Comparison of ENCODE assay signal across 25 cellular contexts in genomic region chr2:67625178-67625577, GRCh38.
DNase-seq lines count a peak whose midpoint lies in the region; ATAC-seq and TF ChIP-seq lines count a peak whose summit lies in the region.
"Had no signal": no experiment of that assay in that cellular context is flagged by ENCODE, and none has a peak within 500 bp of the region (broad histone marks: within the 10 kb centered on the region; RNA-seq: fewer than 3 reads in every experiment).

No MANE protein-coding gene starts in this region.

- ATAC-seq in left ventricle myocardium superior = peak; percentile 38
- no peak for ATAC-seq in heart left ventricle
- ATAC-seq: natural killer cell treated with Interleukin-12 subunit alpha and Interleukin-12 subunit beta and Interleukin-15 and Interleukin-18, amount 100 ng/mL, for 72 hours; Panc1; T-helper 17 cell had no signal

- no peak for DNase-seq in left ventricle myocardium superior
- DNase-seq in heart left ventricle = no peak
- DNase-seq in endodermal cell = no peak
- peak; percentile 58 for DNase-seq in iris pigment epithelial cell (ENCODE audit: low read depth)
- no peak for DNase-seq in uterus
- DNase-seq in UCSD-AML1 (lab: John Stamatoyannopoulos, UW; ENCODE audit: unreplicated experiment) = no peak
- DNase-seq in smooth muscle cell (lab: John Stamatoyannopoulos, UW; ENCODE audit: unreplicated experiment) = no peak
- no peak for DNase-seq in activated CD4-positive, CD25-positive, alpha-beta regulatory T cell treated with anti-CD3 and anti-CD28 coated beads, Interleukin-2, amount 50 U/mL, for 72 hours
- DNase-seq: activated CD4-positive, alpha-beta T cell treated with anti-CD3 and anti-CD28 coated beads for 48 hours; activated naive CD4-positive, alpha-beta T cell; activated T-cell treated with anti-CD3 and anti-CD28 coated beads, Interleukin-2, amount 50 U/mL, for 24 hours; CD8-positive, alpha-beta memory T cell; DMS153; gastrocnemius medialis; NCI-H1092 treated with DMSO at 0.1 percent for 48 hours; NCI-H187 treated with DMSO at 0.1 percent for 48 hours; NCI-H526; stimulated activated CD4-positive, alpha-beta T cell treated with anti-CD3 and anti-CD28 coated beads, Interleukin-2, amount 100 ng/mL, for 48 hours; T-helper 17 cell had no signal

- H4K20me1 ChIP-seq in smooth muscle cell (ENCODE audit: low read depth) = no peaks in the 10 kb centered on the region

- H3K4me3 Mint-ChIP-seq in endodermal cell = no peak overlapping the region
- H3K4me3 Mint-ChIP-seq: activated T-cell treated with anti-CD3 and anti-CD28 coated beads, Interleukin-2, amount 50 U/mL, for 24 hours; B cell; brain; natural killer cell treated with Interleukin-12 subunit alpha and Interleukin-12 subunit beta and Interleukin-15 and Interleukin-18, amount 100 ng/mL, for 72 hours; T-helper 17 cell; type B pancreatic cell had no signal

- peaks cover 4% of the 10 kb centered on the region for H3K27me3 Mint-ChIP-seq in endodermal cell (ENCODE audit: insufficient read depth)
- H3K27me3 Mint-ChIP-seq: activated T-cell treated with anti-CD3 and anti-CD28 coated beads, Interleukin-2, amount 50 U/mL, for 24 hours; B cell; T-helper 17 cell had no signal

- H3K4me1 ChIP-seq in heart left ventricle (no peaks in the 10 kb centered on the region), endodermal cell (ENCODE audit: control insufficient read depth, insufficient read depth, low read length) (no peaks in the 10 kb centered on the region), uterus (peaks cover 0 to 12% of the 10 kb centered on the region in 2 donors), smooth muscle cell (ENCODE audit: low read depth) (peaks cover 18% of the 10 kb centered on the region)
- H3K4me1 ChIP-seq: gastrocnemius medialis had no signal

- no peaks in the 10 kb centered on the region for H3K36me3 ChIP-seq in heart left ventricle
- no peaks in the 10 kb centered on the region for H3K36me3 ChIP-seq in endodermal cell (ENCODE audit: control insufficient read depth, insufficient read depth, low read length)
- H3K36me3 ChIP-seq in uterus = no peaks in the 10 kb centered on the region
- no peaks in the 10 kb centered on the region for H3K36me3 ChIP-seq in smooth muscle cell (ENCODE audit: low read depth)
- H3K36me3 ChIP-seq: gastrocnemius medialis had no signal

- H3F3A ChIP-seq in smooth muscle cell (ENCODE audit: low read depth) = no peaks in the 10 kb centered on the region

- intact Hi-C loops in left ventricle myocardium superior (cut with micrococcal nuclease) (no loop called here), heart left ventricle (cut with DNase I) (no loop called here), uterus (cut with DNase I; ENCODE audit: low total_unique reads) (no loop called here)

- H2AFZ ChIP-seq in smooth muscle cell (ENCODE audit: low read depth) = no peak overlapping the region

- no peak overlapping the region for H3K4me2 ChIP-seq in smooth muscle cell

- H3K9me3 ChIP-seq in heart left ventricle (peaks cover 0 to 5% (median 0%) of the 10 kb centered on the region in 12 donors), endodermal cell (ENCODE audit: control insufficient read depth, low read length) (no peaks in the 10 kb centered on the region), uterus (no peaks in the 10 kb centered on the region), smooth muscle cell (replicated peaks; ENCODE audit: low read depth) (no peaks in the 10 kb centered on the region)
- H3K9me3 ChIP-seq: gastrocnemius medialis had no signal

- TF ChIP-seq CTCF in heart left ventricle (IDR thresholded peaks at IDR 0.05) (no peak), endodermal cell (conservative IDR thresholded peaks at IDR 0.05) (no peak), uterus (IDR thresholded peaks at IDR 0.05) (no peak), smooth muscle cell (IDR thresholded peaks at IDR 0.05; ENCODE audit: borderline replicate concordance, insufficient read depth, poor library complexity, severe bottlenecking) (no peak)

- H3K9ac ChIP-seq in endodermal cell (ENCODE audit: extremely low read depth, low read length, poor library complexity, severe bottlenecking) (no peak overlapping the region), smooth muscle cell (ENCODE audit: low read depth) (no peak overlapping the region)

- no peak for TF ChIP-seq POLR2A in heart left ventricle (IDR thresholded peaks at IDR 0.05)
- TF ChIP-seq POLR2A in uterus (IDR thresholded peaks at IDR 0.05) = no peak

- H3K27me3 ChIP-seq in heart left ventricle = no peaks in the 10 kb centered on the region
- no peaks in the 10 kb centered on the region for H3K27me3 ChIP-seq in endodermal cell (ENCODE audit: control insufficient read depth, insufficient read depth, low read length, poor library complexity, severe bottlenecking)
- no peaks in the 10 kb centered on the region for H3K27me3 ChIP-seq in uterus
- no peaks in the 10 kb centered on the region for H3K27me3 ChIP-seq in smooth muscle cell (ENCODE audit: low read depth)
- H3K27me3 ChIP-seq: gastrocnemius medialis had no signal

- no peaks in the 10 kb centered on the region for H3K4me1 Mint-ChIP-seq in endodermal cell
- H3K4me1 Mint-ChIP-seq: B cell; CD8-positive, alpha-beta memory T cell; T-helper 17 cell had no signal

- H3K4me3 ChIP-seq in heart left ventricle (no peak overlapping the region), endodermal cell (ENCODE audit: low read length) (no peak overlapping the region), uterus (no peak overlapping the region), smooth muscle cell (no peak overlapping the region)
- H3K4me3 ChIP-seq: gastrocnemius medialis had no signal

- H3K9me3 Mint-ChIP-seq in endodermal cell = no peaks in the 10 kb centered on the region
- H3K9me3 Mint-ChIP-seq: natural killer cell treated with Interleukin-12 subunit alpha and Interleukin-12 subunit beta and Interleukin-15 and Interleukin-18, amount 100 ng/mL, for 72 hours had no signal

- H3K79me2 ChIP-seq in smooth muscle cell (ENCODE audit: low read depth) = no peaks in the 10 kb centered on the region

- H3K27ac ChIP-seq in heart left ventricle (peak overlapping the region in 1 of 12 donors; percentile 30), endodermal cell (ENCODE audit: low read depth, low read length) (peak overlapping the region; percentile 87), uterus (peak overlapping the region; percentile 45 to 56), smooth muscle cell (ENCODE audit: low read depth) (no peak overlapping the region)
- H3K27ac ChIP-seq: epithelial cell of prostate, gastrocnemius medialis had no signal

- no peak overlapping the region for H3K27ac Mint-ChIP-seq in endodermal cell
- H3K27ac Mint-ChIP-seq: activated T-cell treated with anti-CD3 and anti-CD28 coated beads, Interleukin-2, amount 50 U/mL, for 24 hours; B cell; CD8-positive, alpha-beta memory T cell; natural killer cell treated with Interleukin-12 subunit alpha and Interleukin-12 subunit beta and Interleukin-15 and Interleukin-18, amount 100 ng/mL, for 72 hours; T-helper 17 cell; type B pancreatic cell had no signal

- H3K36me3 Mint-ChIP-seq in endodermal cell (ENCODE audit: low read depth) = no peaks in the 10 kb centered on the region
- H3K36me3 Mint-ChIP-seq: brain; CD8-positive, alpha-beta memory T cell; natural killer cell treated with Interleukin-12 subunit alpha and Interleukin-12 subunit beta and Interleukin-15 and Interleukin-18, amount 100 ng/mL, for 72 hours; type B pancreatic cell had no signal
